11 cellular contexts compared by ENCODE assay signal in genomic region chr4:138374947-138375346, GRCh38.
"Had no signal": no experiment of that assay in that cellular context is flagged by ENCODE, and none has a peak within 500 bp of the region (broad histone marks: within the 10 kb centered on the region; RNA-seq: fewer than 3 reads in every experiment).

No MANE protein-coding gene starts in this region.

- H3K4me2 ChIP-seq: GM23338 had no signal

- H3K4me3 ChIP-seq: GM23248, GM23338, HAP-1 had no signal

- H3K36me3 ChIP-seq: HAP-1 had no signal

- H3K27ac Mint-ChIP-seq: GM23338, H9, HFFc6 had no signal

- H3K9ac ChIP-seq: GM23248 had no signal

- DNase-seq: GM23248, GOT3, H7, H9, HCEC 1CT, HFFc6 had no signal

- H2AFZ ChIP-seq: GM23248, GM23338 had no signal

- H3K27ac ChIP-seq: GM23248 had no signal

- ATAC-seq: GM23338, HCT116 had no signal

- FAIRE-seq: H1, H54 had no signal

- H3K4me1 ChIP-seq: HAP-1 had no signal

- H3K4me1 Mint-ChIP-seq: H9 had no signal

- H3K4me3 Mint-ChIP-seq: GM23338, H9, HFFc6 had no signal
